Comparison of ENCODE assay signal across 24 cellular contexts in genomic region chr1:236472850-236473788, GRCh38.
"Had no signal": no experiment of that assay in that cellular context is flagged by ENCODE, and none has a peak within 500 bp of the region (broad histone marks: within the 10 kb centered on the region; RNA-seq: fewer than 3 reads in every experiment).

No MANE protein-coding gene starts in this region.

- H3K4me3 Mint-ChIP-seq: activated B cell treated with CpG ODN at 0.5 μM for 24 hours; memory B cell; stimulated activated effector memory CD8-positive, alpha-beta T cell treated with anti-CD3 and anti-CD28 coated beads, Interleukin-12 subunit alpha, Interleukin-12 subunit beta, amount 100 ng/mL, for 72 hours; stimulated activated naive CD8-positive, alpha-beta T cell treated with anti-CD3 and anti-CD28 coated beads, Interleukin-15, amount 100 ng/mL, for 72 hours; T-helper 1 cell treated with Interleukin-12 subunit alpha and Interleukin-12 subunit beta and Interleukin-4 antibody, amounts not matched to agents 30 μg/mL and 1 μg/mL, for 36 hours had no signal

- H3K27ac Mint-ChIP-seq: activated B cell treated with CpG ODN at 0.5 μM for 24 hours; memory B cell; stimulated activated effector memory CD8-positive, alpha-beta T cell treated with anti-CD3 and anti-CD28 coated beads, Interleukin-12 subunit alpha, Interleukin-12 subunit beta, amount 100 ng/mL, for 72 hours; stimulated activated naive CD8-positive, alpha-beta T cell treated with anti-CD3 and anti-CD28 coated beads, Interleukin-15, amount 100 ng/mL, for 72 hours; T-helper 1 cell treated with Interleukin-12 subunit alpha and Interleukin-12 subunit beta and Interleukin-4 antibody, amounts not matched to agents 30 μg/mL and 1 μg/mL, for 36 hours had no signal

- H3K36me3 ChIP-seq: esophagus muscularis mucosa, gastroesophageal sphincter, tibial nerve, uterus had no signal

- H3K27me3 ChIP-seq: tibial nerve had no signal

- H3K4me1 ChIP-seq: gastroesophageal sphincter, tibial nerve had no signal

- H3K36me3 Mint-ChIP-seq: brain, memory B cell had no signal

- H3K4me1 Mint-ChIP-seq: activated B cell treated with CpG ODN at 0.5 μM for 24 hours; memory B cell; stimulated activated effector memory CD8-positive, alpha-beta T cell treated with anti-CD3 and anti-CD28 coated beads, Interleukin-12 subunit alpha, Interleukin-12 subunit beta, amount 100 ng/mL, for 72 hours; stimulated activated naive CD8-positive, alpha-beta T cell treated with anti-CD3 and anti-CD28 coated beads, Interleukin-15, amount 100 ng/mL, for 72 hours had no signal

- ATAC-seq: gastroesophageal sphincter; mucosa of descending colon; sciatic nerve; stimulated activated effector memory CD8-positive, alpha-beta T cell treated with anti-CD3 and anti-CD28 coated beads, Interleukin-12 subunit alpha, Interleukin-12 subunit beta, amount 100 ng/mL, for 72 hours; stimulated activated naive CD8-positive, alpha-beta T cell treated with anti-CD3 and anti-CD28 coated beads, Interleukin-15, amount 100 ng/mL, for 72 hours had no signal

- H3K9me3 ChIP-seq: esophagus muscularis mucosa, gastroesophageal sphincter, mucosa of descending colon, tibial nerve, uterus had no signal

- H3K27ac ChIP-seq: esophagus muscularis mucosa, gastroesophageal sphincter, tibial nerve, uterus had no signal

- H3K4me3 ChIP-seq: esophagus muscularis mucosa, gastroesophageal sphincter, mucosa of descending colon, tibial nerve, uterus had no signal

- DNase-seq: activated B cell treated with CpG ODN at 0.5 μM for 24 hours; activated CD4-positive, alpha-beta T cell treated with anti-CD3 and anti-CD28 coated beads for 4 hours; activated CD4-positive, alpha-beta T cell treated with anti-CD3 and anti-CD28 coated beads, Interleukin-2, amount 50 U/mL, for 48 hours; activated CD8-positive, alpha-beta memory T cell treated with anti-CD3 and anti-CD28 coated beads, Interleukin-2, amount 50 U/mL, for 48 hours; activated naive CD4-positive, alpha-beta T cell treated with anti-CD3 and anti-CD28 coated beads, Interleukin-2, amount 50 U/mL, for 16 hours; activated T-cell treated with anti-CD3 and anti-CD28 coated beads, Interleukin-2, amount 50 U/mL, for 48 hours; aorta; effector memory CD4-positive, alpha-beta T cell; mucosa of descending colon; occipital lobe; posterior cingulate gyrus; small intestine; stimulated activated CD4-positive, alpha-beta T cell treated with anti-CD3 and anti-CD28 coated beads, Interleukin-2, amount 100 ng/mL, for 24 hours; stimulated activated naive CD8-positive, alpha-beta T cell treated with anti-CD3 and anti-CD28 coated beads, Interleukin-15, amount 100 ng/mL, for 72 hours; T1000; uterus had no signal

- H3K9me3 Mint-ChIP-seq: activated B cell treated with CpG ODN at 0.5 μM for 24 hours; brain; memory B cell; stimulated activated effector memory CD8-positive, alpha-beta T cell treated with anti-CD3 and anti-CD28 coated beads, Interleukin-12 subunit alpha, Interleukin-12 subunit beta, amount 100 ng/mL, for 72 hours; stimulated activated naive CD8-positive, alpha-beta T cell treated with anti-CD3 and anti-CD28 coated beads, Interleukin-15, amount 100 ng/mL, for 72 hours; T-helper 1 cell treated with Interleukin-12 subunit alpha and Interleukin-12 subunit beta and Interleukin-4 antibody, amounts not matched to agents 30 μg/mL and 1 μg/mL, for 36 hours had no signal
